In the genomic region with DNA sequence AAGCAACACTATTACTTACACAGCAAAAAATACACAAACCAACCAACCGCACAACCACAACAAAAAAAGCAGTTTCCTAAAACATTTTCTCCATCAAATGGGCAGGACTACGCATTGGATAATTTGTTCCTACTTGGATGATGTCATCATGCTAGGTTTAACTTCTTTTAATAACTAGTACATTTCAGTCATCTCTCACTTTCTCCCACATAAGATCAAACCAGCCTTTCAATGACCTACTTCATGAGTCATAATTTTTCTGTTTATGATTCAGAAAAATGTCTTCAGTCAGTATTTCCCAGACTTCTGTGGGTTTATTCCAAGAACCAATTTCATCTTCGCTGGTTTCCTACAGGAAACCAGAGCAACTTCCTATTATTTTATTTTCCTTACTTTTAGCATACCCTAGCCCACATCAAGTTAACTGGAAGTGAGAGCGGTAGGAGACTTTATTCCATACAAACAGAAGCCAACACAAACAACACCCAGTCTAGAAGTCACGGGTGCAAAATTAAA, we compare ENCODE assay signal across 10 cellular contexts.
DNase-seq lines count a peak whose midpoint lies in the region; ATAC-seq and TF ChIP-seq lines count a peak whose summit lies in the region.
"Had no signal": no experiment of that assay in that cellular context is flagged by ENCODE, and none has a peak within 500 bp of the region (broad histone marks: within the 10 kb centered on the region; RNA-seq: fewer than 3 reads in every experiment).

No MANE protein-coding gene starts in this region.

- no peak for DNase-seq in activated CD4-positive, alpha-beta T cell treated with anti-CD3 and anti-CD28 coated beads, Interleukin-2, amount 10 ng/mL, durations not matched to agents 7 days and 5 days
- no peak for DNase-seq in activated CD4-positive, alpha-beta T cell treated with anti-CD3 and anti-CD28 coated beads, Interleukin-2, amount 50 U/mL, for 1 hour
- peak; percentile 11 for DNase-seq in HS-27A (ENCODE audit: low read depth)
- no peak for DNase-seq in coronary artery (ENCODE audit: low spot score)
- DNase-seq in posterior cingulate gyrus, result no peak
- DNase-seq in mucosa of descending colon, result no peak
- DNase-seq in activated gamma-delta T cell (lab: John Stamatoyannopoulos, UW), result no peak
- DNase-seq: C1 segment of cervical spinal cord had no signal

- H3K36me3 ChIP-seq in skeletal muscle satellite cell (ENCODE audit: insufficient read depth, low read length) (no peaks in the 10 kb centered on the region), mucosa of descending colon (ENCODE audit: low read depth) (no peaks in the 10 kb centered on the region)
- H3K36me3 ChIP-seq: cardiac muscle cell had no signal

- no peaks in the 10 kb centered on the region for H3K9me3 Mint-ChIP-seq in activated CD4-positive, alpha-beta T cell treated with anti-CD3 and anti-CD28 coated beads, Interleukin-2, amount 10 ng/mL, durations not matched to agents 7 days and 5 days

- no peaks in the 10 kb centered on the region for H3K27me3 Mint-ChIP-seq in activated CD4-positive, alpha-beta T cell treated with anti-CD3 and anti-CD28 coated beads, Interleukin-2, amount 10 ng/mL, durations not matched to agents 7 days and 5 days

- POLR2A ChIA-PET in activated CD4-positive, alpha-beta T cell treated with anti-CD3 and anti-CD28 coated beads, Interleukin-2, amount 10 ng/mL, durations not matched to agents 7 days and 5 days (lab: Charles Lee), result no interaction called here

- H3K27ac Mint-ChIP-seq in activated CD4-positive, alpha-beta T cell treated with anti-CD3 and anti-CD28 coated beads, Interleukin-2, amount 10 ng/mL, durations not matched to agents 7 days and 5 days, result peak overlapping the region; percentile 82

- CTCF ChIA-PET in activated CD4-positive, alpha-beta T cell treated with anti-CD3 and anti-CD28 coated beads, Interleukin-2, amount 10 ng/mL, durations not matched to agents 7 days and 5 days (lab: Charles Lee), result no interaction called here

- peaks cover 16% of the 10 kb centered on the region for H3K4me1 Mint-ChIP-seq in activated CD4-positive, alpha-beta T cell treated with anti-CD3 and anti-CD28 coated beads, Interleukin-2, amount 10 ng/mL, durations not matched to agents 7 days and 5 days

- TF ChIP-seq CTCF in coronary artery (IDR thresholded peaks at IDR 0.05) (no peak), mucosa of descending colon (IDR thresholded peaks at IDR 0.05) (no peak)

- H3K9ac ChIP-seq in skeletal muscle satellite cell (ENCODE audit: low read depth, low read length), result peak overlapping the region; percentile 12

- H3K9me3 ChIP-seq in skeletal muscle satellite cell (replicated peaks; ENCODE audit: low read length), result no peaks in the 10 kb centered on the region
- H3K9me3 ChIP-seq in mucosa of descending colon, result no peaks in the 10 kb centered on the region

- peak overlapping the region; percentile 63 for H3K4me2 ChIP-seq in skeletal muscle satellite cell (ENCODE audit: low read length)

- H3K4me1 ChIP-seq in skeletal muscle satellite cell (ENCODE audit: control insufficient read depth, insufficient read depth, low read length) (peaks cover 15% of the 10 kb centered on the region), mucosa of descending colon (ENCODE audit: low read depth) (no peaks in the 10 kb centered on the region)

- peak overlapping the region; percentile 64 for H3K4me3 Mint-ChIP-seq in activated CD4-positive, alpha-beta T cell treated with anti-CD3 and anti-CD28 coated beads, Interleukin-2, amount 10 ng/mL, durations not matched to agents 7 days and 5 days

- no peak for ATAC-seq in mucosa of descending colon

- peaks cover 3% of the 10 kb centered on the region for H3K36me3 Mint-ChIP-seq in activated CD4-positive, alpha-beta T cell treated with anti-CD3 and anti-CD28 coated beads, Interleukin-2, amount 10 ng/mL, durations not matched to agents 7 days and 5 days (ENCODE audit: low read depth)

- H3K27me3 ChIP-seq in skeletal muscle satellite cell (ENCODE audit: control insufficient read depth, insufficient read depth, low read length), result no peaks in the 10 kb centered on the region
- H3K27me3 ChIP-seq: cardiac muscle cell had no signal

- peak overlapping the region; percentile 38 for H3K4me3 ChIP-seq in coronary artery
- H3K4me3 ChIP-seq in skeletal muscle satellite cell (ENCODE audit: low read length), result no peak overlapping the region
- H3K4me3 ChIP-seq in mucosa of descending colon, result no peak overlapping the region
- H3K4me3 ChIP-seq: cardiac muscle cell had no signal

- peak overlapping the region; percentile 73 to 76 for H3K27ac ChIP-seq in coronary artery
- H3K27ac ChIP-seq: cardiac muscle cell had no signal

- intact Hi-C loops in posterior cingulate gyrus (cut with DNase I) (no loop called here), mucosa of descending colon (cut with DNase I, micrococcal nuclease) (no loop called here)
